In genomic region chr15:27512281-27513001, GRCh38 we compare ENCODE assay signal across 27 cellular contexts.
"Had no signal": no experiment of that assay in that cellular context is flagged by ENCODE, and none has a peak within 500 bp of the region (broad histone marks: within the 10 kb centered on the region; RNA-seq: fewer than 3 reads in every experiment).

No MANE protein-coding gene starts in this region.

- H3K36me3 Mint-ChIP-seq: stimulated activated naive B cell treated with anti-CD40 and anti-IgM and Interleukin-4, amounts not matched to agents 10 μg/mL and 1 μg/mL and 100 μg/mL, for 72 hours had no signal

- H3K4me1 ChIP-seq: colonic mucosa, gastrocnemius medialis, left lung, neural progenitor cell, parathyroid adenoma, right lobe of liver, tibial nerve, upper lobe of left lung had no signal

- H3K4me3 ChIP-seq: colonic mucosa, gastrocnemius medialis, left lung, mucosa of descending colon, neural progenitor cell, right lobe of liver, thoracic aorta, tibial nerve, upper lobe of left lung had no signal

- H3K4me2 ChIP-seq: neural progenitor cell had no signal

- H3K27ac Mint-ChIP-seq: dendritic cell treated with granulocyte-macrophage colony-stimulating factor and Interleukin-4, amounts not matched to agents 40 ng/mL and 50 ng/mL, for 4 days; endodermal cell; mesothelial cell of epicardium; naive B cell; nephron; neural progenitor cell; progenitor cell of endocrine pancreas; stimulated activated naive B cell treated with anti-CD40 and anti-IgM and Interleukin-4, amounts not matched to agents 10 μg/mL and 1 μg/mL and 100 μg/mL, for 72 hours; stimulated activated naive CD8-positive, alpha-beta T cell treated with anti-CD3 and anti-CD28 coated beads, Interleukin-15, Interleukin-2, amounts not matched to agents 100 ng/mL and 50 ng/mL, for 24 hours had no signal

- H3K27ac ChIP-seq: colonic mucosa, gastrocnemius medialis, left lung, neural progenitor cell, parathyroid adenoma, right lobe of liver, thoracic aorta, tibial nerve, upper lobe of left lung had no signal

- H2AFZ ChIP-seq: neural progenitor cell, parathyroid adenoma had no signal

- H3K4me1 Mint-ChIP-seq: endodermal cell; mesothelial cell of epicardium; naive B cell; nephron; neural progenitor cell; stimulated activated naive B cell treated with anti-CD40 and anti-IgM and Interleukin-4, amounts not matched to agents 10 μg/mL and 1 μg/mL and 100 μg/mL, for 72 hours had no signal

- H3K27me3 Mint-ChIP-seq: dendritic cell treated with granulocyte-macrophage colony-stimulating factor and Interleukin-4, amounts not matched to agents 40 ng/mL and 50 ng/mL, for 4 days; naive B cell; progenitor cell of endocrine pancreas; stimulated activated naive B cell treated with anti-CD40 and anti-IgM and Interleukin-4, amounts not matched to agents 10 μg/mL and 1 μg/mL and 100 μg/mL, for 72 hours; stimulated activated naive CD8-positive, alpha-beta T cell treated with anti-CD3 and anti-CD28 coated beads, Interleukin-15, Interleukin-2, amounts not matched to agents 100 ng/mL and 50 ng/mL, for 24 hours had no signal

- ATAC-seq: gastrocnemius medialis; left lung; mucosa of descending colon; stimulated activated naive B cell treated with anti-CD40 and anti-IgM and Interleukin-4, amounts not matched to agents 10 μg/mL and 1 μg/mL and 100 μg/mL, for 72 hours had no signal

- H3K36me3 ChIP-seq: colonic mucosa, gastrocnemius medialis, left lung, right lobe of liver, thoracic aorta, tibial nerve, upper lobe of left lung had no signal

- H3K4me3 Mint-ChIP-seq: dendritic cell treated with granulocyte-macrophage colony-stimulating factor and Interleukin-4, amounts not matched to agents 40 ng/mL and 50 ng/mL, for 4 days; endodermal cell; mesothelial cell of epicardium; naive B cell; nephron; neural progenitor cell; stimulated activated naive B cell treated with anti-CD40 and anti-IgM and Interleukin-4, amounts not matched to agents 10 μg/mL and 1 μg/mL and 100 μg/mL, for 72 hours; stimulated activated naive CD8-positive, alpha-beta T cell treated with anti-CD3 and anti-CD28 coated beads, Interleukin-15, Interleukin-2, amounts not matched to agents 100 ng/mL and 50 ng/mL, for 24 hours had no signal

- DNase-seq: colonic mucosa; effector CD8-positive, alpha-beta T cell; endodermal cell; erythroblast; foreskin fibroblast; gastrocnemius medialis; head of caudate nucleus; kidney; left lung; mesenchymal stem cell; mucosa of descending colon; naive B cell; right lobe of liver; small intestine; stimulated activated CD4-positive, alpha-beta T cell treated with anti-CD3 and anti-CD28 coated beads, Interleukin-15, amount 100 ng/mL, for 24 hours; stimulated activated CD4-positive, alpha-beta T cell treated with anti-CD3 and anti-CD28 coated beads, Interleukin-2, amount 100 ng/mL, for 48 hours; stimulated activated naive B cell treated with anti-CD40 and anti-IgM and Interleukin-4, amounts not matched to agents 10 μg/mL and 1 μg/mL and 100 μg/mL, for 72 hours; upper lobe of left lung had no signal

- H3K79me2 ChIP-seq: parathyroid adenoma had no signal

- H3K27me3 ChIP-seq: colonic mucosa, gastrocnemius medialis, left lung, neural progenitor cell, right lobe of liver, tibial nerve, upper lobe of left lung had no signal
